ENCODE assay signal across 16 cellular contexts in genomic region chr11:125079878-125080530, GRCh38. TPM values are rescaled to one million over a fixed set of nuclear protein-coding genes. Genes with fewer than 3 reads are reported as not detected.
A peak's percentile ranks its signal among the peaks of the same experiment; 100 is the strongest.
DNase-seq lines count a peak whose midpoint lies in the region; ATAC-seq and TF ChIP-seq lines count a peak whose summit lies in the region.
"Had no signal": no experiment of that assay in that cellular context is flagged by ENCODE, and none has a peak within 500 bp of the region (broad histone marks: within the 10 kb centered on the region; RNA-seq: fewer than 3 reads in every experiment).

No MANE protein-coding gene starts in this region.

- H3K27ac Mint-ChIP-seq in CD14-positive monocyte = peak overlapping the region in 6 of 7 donors; percentile 8 to 84 (median 76)
- H3K27ac Mint-ChIP-seq in osteocyte (ENCODE audit: unreplicated experiment) = no peak overlapping the region
- no peak overlapping the region for H3K27ac Mint-ChIP-seq in CD4-positive, alpha-beta T cell
- H3K27ac Mint-ChIP-seq: CD4-positive, CD25-positive, alpha-beta regulatory T cell had no signal

- H3K27me3 Mint-ChIP-seq in CD14-positive monocyte (ENCODE audit: low read depth in 3 of 3) (peaks cover 0 to 9% (median 5%) of the 10 kb centered on the region in 3 donors), osteocyte (ENCODE audit: unreplicated experiment) (no peaks in the 10 kb centered on the region)
- H3K27me3 Mint-ChIP-seq in CD4-positive, alpha-beta T cell = peaks cover 20% of the 10 kb centered on the region

- H3K4me3 ChIP-seq in lower lobe of right lung = no peak overlapping the region
- H3K4me3 ChIP-seq: BLaER1 had no signal

- H3K4me1 Mint-ChIP-seq in CD14-positive monocyte = peaks cover 41% of the 10 kb centered on the region
- peaks cover 22% of the 10 kb centered on the region for H3K4me1 Mint-ChIP-seq in osteocyte (ENCODE audit: unreplicated experiment)
- no peaks in the 10 kb centered on the region for H3K4me1 Mint-ChIP-seq in CD4-positive, alpha-beta T cell (ENCODE audit: low read depth)
- H3K4me1 Mint-ChIP-seq: CD4-positive, CD25-positive, alpha-beta regulatory T cell had no signal

- H3K9me3 Mint-ChIP-seq in CD14-positive monocyte (peaks cover 0 to 2% (median 0%) of the 10 kb centered on the region in 7 donors), osteocyte (ENCODE audit: unreplicated experiment) (no peaks in the 10 kb centered on the region)
- H3K9me3 Mint-ChIP-seq in CD4-positive, alpha-beta T cell = no peaks in the 10 kb centered on the region
- H3K9me3 Mint-ChIP-seq: CD4-positive, CD25-positive, alpha-beta regulatory T cell had no signal

- POLR2A ChIA-PET in CD4-positive, alpha-beta T cell (lab: Charles Lee) = no interaction called here

- no peaks in the 10 kb centered on the region for H3K9me3 ChIP-seq in lower lobe of right lung
- no peaks in the 10 kb centered on the region for H3K9me3 ChIP-seq in CD4-positive, alpha-beta T cell (ENCODE audit: control insufficient read depth, low read length)
- H3K9me3 ChIP-seq: BLaER1 had no signal

- no peak overlapping the region for H3K27ac ChIP-seq in lower lobe of right lung
- H3K27ac ChIP-seq in CD4-positive, alpha-beta T cell (ENCODE audit: low read depth, low read length) = no peak overlapping the region
- H3K27ac ChIP-seq: BLaER1, HL-60 had no signal

- intact Hi-C loops in CD14-positive monocyte (cut with micrococcal nuclease) (no loop called here), lower lobe of right lung (cut with DNase I) (no loop called here)
- intact Hi-C loops in CD4-positive, alpha-beta T cell (cut with DNase I, micrococcal nuclease) = no loop called here

- H3K27me3 ChIP-seq in lower lobe of right lung (ENCODE audit: low read depth) = no peaks in the 10 kb centered on the region
- H3K27me3 ChIP-seq in CD4-positive, alpha-beta T cell (ENCODE audit: control insufficient read depth, insufficient read depth, low read length) = no peaks in the 10 kb centered on the region
- H3K27me3 ChIP-seq: BLaER1 had no signal

- H3K4me1 ChIP-seq in lower lobe of right lung = no peaks in the 10 kb centered on the region

- CTCF ChIA-PET in CD4-positive, alpha-beta T cell (lab: Charles Lee) = no interaction called here

- ATAC-seq in lower lobe of right lung (no peak), HG03135 (IDR thresholded peaks at IDR 0.05; ENCODE audit: unreplicated experiment) (no peak)
- ATAC-seq in CD4-positive, alpha-beta T cell (ENCODE audit: poor library complexity) = no peak
- ATAC-seq: HCT116 had no signal

- TF ChIP-seq CTCF in CD14-positive monocyte (IDR thresholded peaks at IDR 0.05) (no peak), lower lobe of right lung (IDR thresholded peaks at IDR 0.05) (no peak), osteocyte (IDR thresholded peaks at IDR 0.05) (no peak)
- no peak for TF ChIP-seq CTCF in CD4-positive, alpha-beta T cell (IDR thresholded peaks at IDR 0.05)

- H3K4me3 Mint-ChIP-seq in CD14-positive monocyte (no peak overlapping the region), osteocyte (ENCODE audit: unreplicated experiment) (no peak overlapping the region)
- H3K4me3 Mint-ChIP-seq in CD4-positive, alpha-beta T cell = no peak overlapping the region
- H3K4me3 Mint-ChIP-seq: CD4-positive, CD25-positive, alpha-beta regulatory T cell had no signal

- H3K36me3 ChIP-seq in lower lobe of right lung = no peaks in the 10 kb centered on the region
- H3K36me3 ChIP-seq: BLaER1 had no signal

- H3K36me3 Mint-ChIP-seq in CD14-positive monocyte (peaks cover 89 to 95% of the 10 kb centered on the region in 2 donors), osteocyte (ENCODE audit: unreplicated experiment) (no peaks in the 10 kb centered on the region)
- no peaks in the 10 kb centered on the region for H3K36me3 Mint-ChIP-seq in CD4-positive, alpha-beta T cell (ENCODE audit: low read depth)
- H3K36me3 Mint-ChIP-seq: CD4-positive, CD25-positive, alpha-beta regulatory T cell had no signal

- DNase-seq in CD14-positive monocyte (ENCODE audit: low spot score) (no peak), RPMI7951 (ENCODE audit: low read depth) (peak; percentile 46), lower lobe of right lung (peak; percentile 37), osteocyte (ENCODE audit: extremely low spot score, unreplicated experiment) (peak; percentile 73), NCI-H2196 (lab: John Stamatoyannopoulos, UW; ENCODE audit: unreplicated experiment) (no peak)
- DNase-seq in CD4-positive, alpha-beta T cell = no peak
- DNase-seq: 8988T; AML-193; Calu3; CD4-positive, CD25-positive, alpha-beta regulatory T cell; DMS79 treated with DMSO at 0.1 percent for 48 hours; EL had no signal

RNA-seq across cellular contexts. Expression of gene SLC37A2, which starts 16.9 kb away (rescaled TPM):
- polyA plus RNA-seq in CD14-positive monocyte = 10 to 100 TPM; 70.8 to 81.5 TPM
- total RNA-seq in RPMI7951 (2014; rRNA removed; shearing (Covaris generic)) = 153 and 174 TPM in 2 replicates
- total RNA-seq in lower lobe of right lung (25.0 TPM), osteocyte (0.37 and 0.64 TPM in 2 replicates)
- under 1 TPM; 0.25 to 0.34 TPM for total RNA-seq in CD4-positive, alpha-beta T cell
- total RNA-seq: CD4-positive, CD25-positive, alpha-beta regulatory T cell had no signal

RNA-seq across cellular contexts. Expression of gene TMEM218, which starts 31.4 kb away (rescaled TPM):
- 10 to 100 TPM; 55.7 to 57.7 TPM for polyA plus RNA-seq in CD14-positive monocyte
- 37.2 and 38.0 TPM in 2 replicates for total RNA-seq in RPMI7951 (2014; rRNA removed; shearing (Covaris generic))
- 20.5 TPM for total RNA-seq in lower lobe of right lung
- 19.9 and 23.7 TPM in 2 replicates for total RNA-seq in osteocyte
- total RNA-seq in CD4-positive, alpha-beta T cell = 1 to 10 TPM; 3.9 to 4.4 TPM

Comparison
In these comparisons a context has a peak if more than half of its experiments do, and no peak if none do; other contexts are left out.
1. DNase-seq: peak in RPMI7951 (single experiment), lower lobe of right lung (single experiment) and osteocyte (single experiment); none in CD14-positive monocyte (single experiment), NCI-H2196 (single experiment) and CD4-positive, alpha-beta T cell (0 of 10).
2. H3K27ac Mint-ChIP-seq: peak in CD14-positive monocyte (6 of 7); none in osteocyte (single experiment) and CD4-positive, alpha-beta T cell (single experiment).
3. RNA of gene SLC37A2, which starts 16.9 kb away (total RNA-seq): 153 to 174 TPM in RPMI7951 and 25.0 TPM in lower lobe of right lung (single experiment); 0.37 to 0.64 TPM in osteocyte and 0.25 to 0.34 TPM in CD4-positive, alpha-beta T cell; every median in the first group is over 10 times any median in the second.